22 cellular contexts compared by ENCODE assay signal in genomic region chr7:35714407-35714806, GRCh38. TPM values are rescaled to one million over a fixed set of nuclear protein-coding genes. Genes with fewer than 3 reads are reported as not detected.
DNase-seq lines count a peak whose midpoint lies in the region; ATAC-seq lines count a peak whose summit lies in the region.
"Had no signal": no experiment of that assay in that cellular context is flagged by ENCODE, and none has a peak within 500 bp of the region (broad histone marks: within the 10 kb centered on the region; RNA-seq: fewer than 3 reads in every experiment).

No MANE protein-coding gene starts in this region.

- peak overlapping the region; percentile 56 for H3K27ac Mint-ChIP-seq in central memory CD8-positive, alpha-beta T cell (ENCODE audit: low read depth)
- H3K27ac Mint-ChIP-seq: HFFc6 had no signal

- H3K27ac ChIP-seq in temporal lobe (ENCODE audit: low read depth, low read length) = peak overlapping the region; percentile 81
- H3K27ac ChIP-seq: 22Rv1, adrenal gland, breast epithelium, esophagus muscularis mucosa had no signal

- H3K36me3 Mint-ChIP-seq in central memory CD8-positive, alpha-beta T cell (ENCODE audit: insufficient read depth) = peaks cover under 1% of the 10 kb centered on the region
- H3K36me3 Mint-ChIP-seq: CD8-positive, alpha-beta memory T cell had no signal

- H3K4me3 Mint-ChIP-seq in central memory CD8-positive, alpha-beta T cell = no peak overlapping the region
- H3K4me3 Mint-ChIP-seq: CD8-positive, alpha-beta memory T cell; HFFc6 had no signal

- peaks cover 21% of the 10 kb centered on the region for H3K4me1 Mint-ChIP-seq in central memory CD8-positive, alpha-beta T cell

- no peaks in the 10 kb centered on the region for H3K27me3 Mint-ChIP-seq in central memory CD8-positive, alpha-beta T cell

- ATAC-seq in central memory CD8-positive, alpha-beta T cell (replicated peaks; ENCODE audit: extremely low read depth, poor library complexity, severe bottlenecking) = no peak

- DNase-seq in DMS 273 (lab: John Stamatoyannopoulos, UW; ENCODE audit: unreplicated experiment) = peak; percentile 44
- DNase-seq in DMS 273 treated with DMSO at 0.1 percent for 48 hours (lab: John Stamatoyannopoulos, UW) = no peak
- no peak for DNase-seq in central memory CD8-positive, alpha-beta T cell (ENCODE audit: low spot score in 2 of 2)
- DNase-seq in islet precursor cell = peak; percentile 63
- DNase-seq in stimulated activated CD4-positive, alpha-beta T cell treated with anti-CD3 and anti-CD28 coated beads, Interleukin-4, amount 100 ng/mL, for 4 hours = no peak
- no peak for DNase-seq in activated effector memory CD4-positive, alpha-beta T cell treated with Interleukin-2 at 50 U/mL for 16 hours
- DNase-seq in effector CD4-positive, alpha-beta T cell = no peak
- DNase-seq: activated CD4-positive, alpha-beta T cell treated with anti-CD3 and anti-CD28 coated beads, Interleukin-2, amount 50 U/mL, for 48 hours; activated CD4-positive, CD25-positive, alpha-beta regulatory T cell; activated gamma-delta T cell treated with Interleukin-2 at 50 U/mL for 16 hours; adrenal gland; CD8-positive, alpha-beta memory T cell; HFFc6; NCI-H1930; NCI-H2227 treated with DMSO at 0.1 percent for 48 hours; NCI-H748 treated with DMSO at 0.1 percent for 48 hours; right cardiac atrium; T-helper 9 cell had no signal

- H3K9me3 Mint-ChIP-seq in central memory CD8-positive, alpha-beta T cell = no peaks in the 10 kb centered on the region
- H3K9me3 Mint-ChIP-seq: CD8-positive, alpha-beta memory T cell; HFFc6 had no signal

RNA-seq across cellular contexts. Expression of gene HERPUD2, which starts 19.5 kb away (rescaled TPM):
- 16.7 TPM for total RNA-seq in temporal lobe

Comparison
In these comparisons a context has a peak if more than half of its experiments do, and no peak if none do; other contexts are left out.
1. DNase-seq: peak in DMS 273 (single experiment) and islet precursor cell (single experiment); none in DMS 273 treated with DMSO at 0.1 percent for 48 hours (single experiment), central memory CD8-positive, alpha-beta T cell (0 of 2), stimulated activated CD4-positive, alpha-beta T cell treated with anti-CD3 and anti-CD28 coated beads, Interleukin-4, amount 100 ng/mL, for 4 hours (0 of 2), activated effector memory CD4-positive, alpha-beta T cell treated with Interleukin-2 at 50 U/mL for 16 hours (single experiment) and effector CD4-positive, alpha-beta T cell (single experiment).